Comparison of ENCODE assay signal across 16 cellular contexts in the genomic region with DNA sequence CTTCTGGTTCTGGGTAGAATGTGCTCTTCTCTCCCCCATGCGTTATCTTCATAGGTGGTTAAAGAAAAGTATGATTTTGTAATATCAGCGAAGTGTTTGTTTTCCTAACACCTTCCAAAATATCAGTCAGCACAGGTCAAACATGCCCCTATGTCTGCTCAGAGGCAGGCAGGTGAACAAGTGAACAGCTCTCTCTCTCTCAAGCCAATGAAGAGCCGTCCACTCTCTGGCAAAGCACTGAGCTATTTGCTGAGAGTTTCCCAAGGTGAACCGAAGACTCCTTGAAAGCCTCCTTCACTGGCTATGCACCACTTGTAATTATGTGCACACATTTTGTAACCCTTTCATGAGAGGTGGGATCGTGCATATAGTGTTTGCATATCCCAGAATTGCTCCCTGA.
"Had no signal": no experiment of that assay in that cellular context is flagged by ENCODE, and none has a peak within 500 bp of the region (broad histone marks: within the 10 kb centered on the region; RNA-seq: fewer than 3 reads in every experiment).

No MANE protein-coding gene starts in this region.

- H3K4me1 ChIP-seq: colonic mucosa had no signal

- H3K9me3 Mint-ChIP-seq: naive thymus-derived CD8-positive, alpha-beta T cell; neural progenitor cell had no signal

- ATAC-seq: left colon; mucosa of descending colon; naive thymus-derived CD8-positive, alpha-beta T cell had no signal

- H3K4me3 Mint-ChIP-seq: naive thymus-derived CD8-positive, alpha-beta T cell; neural progenitor cell had no signal

- H3K27ac ChIP-seq: colonic mucosa, hepatocyte, neural progenitor cell, ovary had no signal

- H3K27ac Mint-ChIP-seq: naive thymus-derived CD8-positive, alpha-beta T cell; neural progenitor cell; progenitor cell of endocrine pancreas had no signal

- H3K27me3 ChIP-seq: colonic mucosa, hepatocyte, neural progenitor cell, ovary had no signal

- H3K36me3 Mint-ChIP-seq: neural progenitor cell had no signal

- H3K9me3 ChIP-seq: colonic mucosa, mucosa of descending colon, ovary had no signal

- H3K4me3 ChIP-seq: colonic mucosa, hepatocyte, mucosa of descending colon, neural progenitor cell, ovary had no signal

- DNase-seq: colonic mucosa; effector CD4-positive, alpha-beta T cell; foreskin melanocyte; head of caudate nucleus; left colon; mucosa of descending colon; naive thymus-derived CD8-positive, alpha-beta T cell; nucleus accumbens; ovary; right cardiac atrium; small intestine; stimulated activated CD4-positive, alpha-beta T cell treated with anti-CD3 and anti-CD28 coated beads, Interleukin-12 subunit alpha, Interleukin-12 subunit beta, amount 100 ng/mL, for 4 hours; stimulated activated naive CD4-positive, alpha-beta T cell treated with Interleukin-2 at 50 U/mL for 16 hours had no signal

- H3K36me3 ChIP-seq: colonic mucosa, neural progenitor cell, ovary had no signal
